Comparison of ENCODE assay signal across 14 cellular contexts in genomic region chr11:86559311-86559945, GRCh38.
A peak's percentile ranks its signal among the peaks of the same experiment; 100 is the strongest.
DNase-seq lines count a peak whose midpoint lies in the region; ATAC-seq and TF ChIP-seq lines count a peak whose summit lies in the region.
"Had no signal": no experiment of that assay in that cellular context is flagged by ENCODE, and none has a peak within 500 bp of the region (broad histone marks: within the 10 kb centered on the region; RNA-seq: fewer than 3 reads in every experiment).

No MANE protein-coding gene starts in this region.

- peaks cover 3 to 17% (median 7%) of the 10 kb centered on the region in 9 donors for H3K9me3 Mint-ChIP-seq in naive thymus-derived CD8-positive, alpha-beta T cell

- H3K9me3 ChIP-seq in trophoblast cell (ENCODE audit: insufficient read depth, low read depth, low read length): no peaks in the 10 kb centered on the region
- H3K9me3 ChIP-seq: BE2C had no signal

- in situ Hi-C loops in KBM-7 (cut with MboI; ENCODE audit: low pct_unique_long_range_greater_than_20kb, low sequenced_read_pairs): no loop called here

- H4K8ac ChIP-seq in trophoblast cell (ENCODE audit: low read depth, low read length): peak overlapping the region; percentile 33

- H3K23ac ChIP-seq in trophoblast cell (ENCODE audit: low read length): no peak overlapping the region

- WGBS in trophoblast cell (ENCODE audit: extremely low coverage, insufficient coverage, insufficient read length): no CpG with 5 or more reads among the region's 7 CpGs

- H4K12ac ChIP-seq in trophoblast cell (ENCODE audit: low read depth, low read length): peak overlapping the region; percentile 66

- H3K4ac ChIP-seq in trophoblast cell (ENCODE audit: low read depth, low read length): peak overlapping the region; percentile 50

- H2BK120ac ChIP-seq in trophoblast cell (ENCODE audit: insufficient read depth, low read length, poor library complexity): peak overlapping the region; percentile 82

- no peaks in the 10 kb centered on the region for H3K36me3 ChIP-seq in trophoblast cell (ENCODE audit: control insufficient read depth in 1 of 2, insufficient read depth in 2 of 2, low read length in 2 of 2)
- H3K36me3 ChIP-seq: BE2C had no signal

- peak overlapping the region; percentile 81 for H3K27ac ChIP-seq in trophoblast cell (ENCODE audit: low read depth, low read length)

- no peak overlapping the region for H3K4me2 ChIP-seq in trophoblast cell (ENCODE audit: low read length)

- H3K27me3 ChIP-seq in trophoblast cell (ENCODE audit: insufficient read depth, low read length): no peaks in the 10 kb centered on the region
- H3K27me3 ChIP-seq: BE2C had no signal

- H2AFZ ChIP-seq in trophoblast cell (ENCODE audit: insufficient read depth, low read length, poor library complexity): peak overlapping the region; percentile 62

- H3K14ac ChIP-seq in trophoblast cell (ENCODE audit: low read length): peak overlapping the region; percentile 79

- no peaks in the 10 kb centered on the region for H3K4me1 Mint-ChIP-seq in naive thymus-derived CD8-positive, alpha-beta T cell
- H3K4me1 Mint-ChIP-seq: activated B cell treated with CpG ODN at 0.5 μM for 24 hours; activated naive CD8-positive, alpha-beta T cell treated with anti-CD3 and anti-CD28 coated beads, Interleukin-2, amount 50 U/mL, for 24 hours; naive thymus-derived CD4-positive, alpha-beta T cell had no signal

- peak overlapping the region; percentile 81 for H4K91ac ChIP-seq in trophoblast cell (ENCODE audit: low read depth, low read length)

- H3K4me3 Mint-ChIP-seq in naive thymus-derived CD8-positive, alpha-beta T cell: no peak overlapping the region
- H3K4me3 Mint-ChIP-seq: activated B cell treated with CpG ODN at 0.5 μM for 24 hours; activated naive CD8-positive, alpha-beta T cell treated with anti-CD3 and anti-CD28 coated beads, Interleukin-2, amount 50 U/mL, for 24 hours; naive thymus-derived CD4-positive, alpha-beta T cell had no signal

- peaks cover 19% of the 10 kb centered on the region for H3K79me1 ChIP-seq in trophoblast cell (ENCODE audit: low read length)

- H3K27ac Mint-ChIP-seq in naive thymus-derived CD8-positive, alpha-beta T cell: no peak overlapping the region
- H3K27ac Mint-ChIP-seq: activated B cell treated with CpG ODN at 0.5 μM for 24 hours; activated naive CD8-positive, alpha-beta T cell treated with anti-CD3 and anti-CD28 coated beads, Interleukin-2, amount 50 U/mL, for 24 hours; naive thymus-derived CD4-positive, alpha-beta T cell had no signal

- TF ChIP-seq CTCF in AG09319 (IDR thresholded peaks at IDR 0.05; ENCODE audit: low read depth, low read length): no peak

- peaks cover 3 to 6% of the 10 kb centered on the region in 2 experiments for H3K4me1 ChIP-seq in trophoblast cell (ENCODE audit: control insufficient read depth in 1 of 2, insufficient read depth in 2 of 2, low read length in 2 of 2)
- H3K4me1 ChIP-seq: BE2C had no signal

- DNase-seq in AG09319 (ENCODE audit: extremely low read depth, low read depth) (peak; percentile 16), amniotic epithelial cell (ENCODE audit: low read depth) (peak; percentile 91), glomerular visceral epithelial cell (ENCODE audit: extremely low spot score) (peak; percentile 53), trophoblast cell (peak; percentile 81 to 86), NK-92 (lab: John Stamatoyannopoulos, UW; ENCODE audit: unreplicated experiment) (no peak), KBM-7 (no peak)
- DNase-seq in naive thymus-derived CD8-positive, alpha-beta T cell: no peak
- DNase-seq: activated B cell treated with CpG ODN at 0.5 μM for 24 hours; activated naive CD8-positive, alpha-beta T cell treated with anti-CD3 and anti-CD28 coated beads, Interleukin-2, amount 50 U/mL, for 24 hours; BE2C; naive thymus-derived CD4-positive, alpha-beta T cell; NCI-H2107; stimulated activated CD8-positive, alpha-beta memory T cell treated with anti-CD3 and anti-CD28 coated beads, Interleukin-4, amount 100 ng/mL, for 48 hours had no signal

- peak overlapping the region; percentile 20 for H2AK5ac ChIP-seq in trophoblast cell (ENCODE audit: low read length)

- H3K27me3 Mint-ChIP-seq in naive thymus-derived CD8-positive, alpha-beta T cell: peaks cover 0 to 4% (median 0%) of the 10 kb centered on the region in 5 donors
- H3K27me3 Mint-ChIP-seq: activated B cell treated with CpG ODN at 0.5 μM for 24 hours had no signal

- H2BK12ac ChIP-seq in trophoblast cell (ENCODE audit: low read length): peak overlapping the region; percentile 96

- POLR2A ChIA-PET in naive thymus-derived CD8-positive, alpha-beta T cell (lab: Charles Lee): no interaction called here

- no peak for ATAC-seq in HG02973 (IDR thresholded peaks at IDR 0.05; ENCODE audit: unreplicated experiment)
- no peak for ATAC-seq in naive thymus-derived CD8-positive, alpha-beta T cell
- ATAC-seq: activated naive CD8-positive, alpha-beta T cell treated with anti-CD3 and anti-CD28 coated beads, Interleukin-2, amount 50 U/mL, for 24 hours; naive thymus-derived CD4-positive, alpha-beta T cell had no signal

- H3K36me3 Mint-ChIP-seq in naive thymus-derived CD8-positive, alpha-beta T cell: peaks cover 0 to 2% (median 0%) of the 10 kb centered on the region in 3 donors

- no peak overlapping the region for H3K4me3 ChIP-seq in trophoblast cell (ENCODE audit: low read depth, low read length)

- H3K79me2 ChIP-seq in trophoblast cell (ENCODE audit: control insufficient read depth, insufficient read depth, low read length, poor library complexity): peaks cover 1% of the 10 kb centered on the region

- H3K18ac ChIP-seq in trophoblast cell (ENCODE audit: low read length): peak overlapping the region; percentile 68

- H3K9ac ChIP-seq in trophoblast cell (ENCODE audit: low read length): no peak overlapping the region

- H2BK5ac ChIP-seq in trophoblast cell (ENCODE audit: low read depth, low read length, poor library complexity): peak overlapping the region; percentile 88

Comparison
In these comparisons a context has a peak if more than half of its experiments do, and no peak if none do; other contexts are left out.
1. DNase-seq: peak in AG09319 (single experiment), amniotic epithelial cell (single experiment), glomerular visceral epithelial cell (single experiment) and trophoblast cell (2 of 2); none in NK-92 (single experiment), KBM-7 (single experiment) and naive thymus-derived CD8-positive, alpha-beta T cell (0 of 10).